Comparison of ENCODE assay signal across 9 cellular contexts in genomic region chr1:159067699-159068621, GRCh38. TPM values are rescaled to one million over a fixed set of nuclear protein-coding genes. Genes with fewer than 3 reads are reported as not detected.
DNase-seq lines count a peak whose midpoint lies in the region; ATAC-seq and TF ChIP-seq lines count a peak whose summit lies in the region.
"Had no signal": no experiment of that assay in that cellular context is flagged by ENCODE, and none has a peak within 500 bp of the region (broad histone marks: within the 10 kb centered on the region; RNA-seq: fewer than 3 reads in every experiment).

No MANE protein-coding gene starts in this region.

- H3K27ac Mint-ChIP-seq in activated naive CD4-positive, alpha-beta T cell treated with anti-CD3 and anti-CD28 coated beads, Interleukin-2, amount 50 U/mL, for 24 hours: peak overlapping the region; percentile 95
- peak overlapping the region; percentile 91 for H3K27ac Mint-ChIP-seq in memory B cell

- no peaks in the 10 kb centered on the region for H3K9me3 ChIP-seq in SU-DHL-6 (ENCODE audit: insufficient read depth, low read length)

- peak overlapping the region; percentile 100 for H3K27ac ChIP-seq in SU-DHL-6 (ENCODE audit: low read depth, low read length)

- DNase-seq in activated naive CD4-positive, alpha-beta T cell treated with Interleukin-2 at 50 U/mL for 16 hours: no peak
- DNase-seq in memory B cell (ENCODE audit: low spot score in 2 of 2) (peak; percentile 43 to 72), mesenteric fat pad (ENCODE audit: low spot score) (no peak), cerebellum (ENCODE audit: low spot score) (no peak), HUDEP-2 (lab: John Stamatoyannopoulos, UW; ENCODE audit: unreplicated experiment in 76 of 76) (no peak)

- no peaks in the 10 kb centered on the region for H3K9me2 ChIP-seq in SU-DHL-6 (replicated peaks; ENCODE audit: insufficient read depth, low read length)

- peak overlapping the region; percentile 66 for H3K9ac ChIP-seq in SU-DHL-6 (ENCODE audit: low read length)

- no peaks in the 10 kb centered on the region for H3K9me3 Mint-ChIP-seq in activated naive CD4-positive, alpha-beta T cell treated with anti-CD3 and anti-CD28 coated beads, Interleukin-2, amount 50 U/mL, for 24 hours
- H3K9me3 Mint-ChIP-seq in memory B cell: no peaks in the 10 kb centered on the region

- H2AFZ ChIP-seq in SU-DHL-6 (ENCODE audit: low read depth, low read length, severe bottlenecking): no peak overlapping the region

- peaks cover 1% of the 10 kb centered on the region for H3K36me3 Mint-ChIP-seq in activated naive CD4-positive, alpha-beta T cell treated with anti-CD3 and anti-CD28 coated beads, Interleukin-2, amount 50 U/mL, for 24 hours
- peaks cover 41% of the 10 kb centered on the region for H3K36me3 Mint-ChIP-seq in memory B cell

- H3F3A ChIP-seq in SU-DHL-6 (ENCODE audit: insufficient read depth): peaks cover 50% of the 10 kb centered on the region

- ATAC-seq in HG03064 (IDR thresholded peaks at IDR 0.05; ENCODE audit: low read depth, unreplicated experiment) (peak; percentile 89), memory B cell (ENCODE audit: low read depth) (peak; percentile 83)

- H3K79me2 ChIP-seq in SU-DHL-6 (ENCODE audit: insufficient read depth, low read length): peaks cover 54% of the 10 kb centered on the region

- H3K27me3 ChIP-seq in SU-DHL-6 (ENCODE audit: low read length): no peaks in the 10 kb centered on the region

- peaks cover 28% of the 10 kb centered on the region for H3K4me1 Mint-ChIP-seq in activated naive CD4-positive, alpha-beta T cell treated with anti-CD3 and anti-CD28 coated beads, Interleukin-2, amount 50 U/mL, for 24 hours
- peaks cover 54% of the 10 kb centered on the region for H3K4me1 Mint-ChIP-seq in memory B cell

- peaks cover 31% of the 10 kb centered on the region for H3K36me3 ChIP-seq in SU-DHL-6 (ENCODE audit: low read length)

- H4K20me1 ChIP-seq in SU-DHL-6 (ENCODE audit: low read depth, low read length): no peaks in the 10 kb centered on the region

- H3K4me3 ChIP-seq in SU-DHL-6 (ENCODE audit: insufficient read depth, low read length, poor library complexity, severe bottlenecking): peak overlapping the region; percentile 44

- H3K27me3 Mint-ChIP-seq in activated naive CD4-positive, alpha-beta T cell treated with anti-CD3 and anti-CD28 coated beads, Interleukin-2, amount 50 U/mL, for 24 hours: peaks cover 1% of the 10 kb centered on the region
- no peaks in the 10 kb centered on the region for H3K27me3 Mint-ChIP-seq in memory B cell

- no peak for TF ChIP-seq CTCF in SU-DHL-6 (IDR thresholded peaks at IDR 0.05; ENCODE audit: insufficient read depth, low read length, poor library complexity, severe bottlenecking)

- H3K4me2 ChIP-seq in SU-DHL-6 (ENCODE audit: low read depth, low read length, poor library complexity, severe bottlenecking): peak overlapping the region; percentile 96

- H3K4me3 Mint-ChIP-seq in activated naive CD4-positive, alpha-beta T cell treated with anti-CD3 and anti-CD28 coated beads, Interleukin-2, amount 50 U/mL, for 24 hours: peak overlapping the region; percentile 74
- H3K4me3 Mint-ChIP-seq in memory B cell: peak overlapping the region; percentile 67

RNA-seq across cellular contexts. Expression of gene AIM2, which starts 8.6 kb away (rescaled TPM):
- total RNA-seq in mesenteric fat pad: 0.74 TPM
- total RNA-seq in cerebellum: 4.4 TPM
- total RNA-seq: lung microvascular endothelial cell had no signal

RNA-seq across cellular contexts. Expression of gene IFI16, which starts 58.3 kb away (rescaled TPM):
- 128 TPM for total RNA-seq in mesenteric fat pad
- total RNA-seq in cerebellum: 13.4 TPM

Comparison
In these comparisons a context has a peak if more than half of its experiments do, and no peak if none do; other contexts are left out.
1. DNase-seq: peak in memory B cell (2 of 2); none in activated naive CD4-positive, alpha-beta T cell treated with Interleukin-2 at 50 U/mL for 16 hours (single experiment), mesenteric fat pad (single experiment), cerebellum (single experiment) and HUDEP-2 (0 of 76).